Comparison of ENCODE assay signal across 33 cellular contexts in the genomic region with DNA sequence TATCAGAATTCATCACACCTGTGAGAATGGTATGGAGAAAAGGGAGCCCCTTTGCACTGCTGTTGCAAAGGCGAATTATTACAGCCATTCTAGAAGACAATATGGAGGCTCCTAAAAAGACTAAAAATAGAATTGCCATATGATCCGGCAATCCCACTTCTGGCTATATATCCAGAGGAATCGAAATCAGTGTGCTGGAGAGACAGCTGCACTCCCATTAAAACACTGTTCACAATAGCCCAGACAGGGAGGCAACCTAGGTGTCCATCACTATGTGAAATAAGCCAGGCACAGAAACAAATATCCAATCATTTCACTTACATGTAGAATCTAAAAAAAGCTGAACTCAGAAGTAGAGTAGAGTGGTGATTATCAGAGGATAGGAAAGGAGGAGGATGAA. TPM values are rescaled to one million over a fixed set of nuclear protein-coding genes. Genes with fewer than 3 reads are reported as not detected.
"Had no signal": no experiment of that assay in that cellular context is flagged by ENCODE, and none has a peak within 500 bp of the region (broad histone marks: within the 10 kb centered on the region; RNA-seq: fewer than 3 reads in every experiment).

No MANE protein-coding gene starts in this region.

- DNase-seq: activated B cell treated with CpG ODN at 0.5 μM for 24 hours; activated CD4-positive, alpha-beta T cell treated with anti-CD3 and anti-CD28 coated beads for 48 hours; activated CD4-positive, alpha-beta T cell treated with anti-CD3 and anti-CD28 coated beads, Interleukin-2, amount 50 U/mL, for 1 hour; activated CD4-positive, alpha-beta T cell treated with anti-CD3 and anti-CD28 coated beads, Interleukin-2, amount 50 U/mL, for 48 hours; activated CD8-positive, alpha-beta memory T cell treated with anti-CD3 and anti-CD28 coated beads for 24 hours; activated CD8-positive, alpha-beta T cell treated with anti-CD3 and anti-CD28 coated beads for 36 hours; activated gamma-delta T cell; activated naive CD4-positive, alpha-beta T cell; activated naive CD4-positive, alpha-beta T cell treated with anti-CD3 and anti-CD28 coated beads, Interleukin-2, amount 10 ng/mL, durations not matched to agents 7 days and 5 days; activated naive CD8-positive, alpha-beta T cell treated with anti-CD3 and anti-CD28 coated beads, Interleukin-2, amount 10 ng/mL, durations not matched to agents 7 days and 5 days; activated T-cell treated with anti-CD3 and anti-CD28 coated beads, Interleukin-2, amount 50 U/mL, for 48 hours; dorsolateral prefrontal cortex; effector memory CD4-positive, alpha-beta T cell; endodermal cell; erythroblast; foreskin keratinocyte; gastrocnemius medialis; glutamatergic neuron; heart left ventricle; T1000; WERI-Rb-1 had no signal

- H3K27ac Mint-ChIP-seq: activated B cell treated with CpG ODN at 0.5 μM for 24 hours; activated CD8-positive, alpha-beta T cell treated with anti-CD3 and anti-CD28 coated beads for 36 hours; activated naive CD4-positive, alpha-beta T cell treated with anti-CD3 and anti-CD28 coated beads, Interleukin-2, amount 10 ng/mL, durations not matched to agents 7 days and 5 days; activated naive CD8-positive, alpha-beta T cell treated with anti-CD3 and anti-CD28 coated beads, Interleukin-2, amount 10 ng/mL, durations not matched to agents 7 days and 5 days; dendritic cell treated with granulocyte-macrophage colony-stimulating factor and Interleukin-4, amounts not matched to agents 40 ng/mL and 50 ng/mL, for 4 days; endodermal cell; T-helper 1 cell treated with Interleukin-12 subunit alpha and Interleukin-12 subunit beta and Interleukin-4 antibody, amounts not matched to agents 30 μg/mL and 1 μg/mL, for 36 hours; T-helper 2 cell treated with Interferon-gamma antibody and Interleukin-4, amounts not matched to agents 5 μg/mL and 100 μg/mL, for 36 hours had no signal

- ATAC-seq: activated CD4-positive, CD25-positive, alpha-beta regulatory T cell treated with anti-CD3 and anti-CD28 coated beads, Interleukin-2, amount 50 U/mL, for 24 hours; activated CD8-positive, alpha-beta T cell treated with anti-CD3 and anti-CD28 coated beads for 36 hours; activated naive CD4-positive, alpha-beta T cell treated with anti-CD3 and anti-CD28 coated beads, Interleukin-2, amount 50 U/mL, for 72 hours; foreskin keratinocyte had no signal

- H3K4me1 Mint-ChIP-seq: activated B cell treated with CpG ODN at 0.5 μM for 24 hours; activated naive CD4-positive, alpha-beta T cell treated with anti-CD3 and anti-CD28 coated beads, Interleukin-2, amount 10 ng/mL, durations not matched to agents 7 days and 5 days had no signal

- H3K4me3 Mint-ChIP-seq: activated B cell treated with CpG ODN at 0.5 μM for 24 hours; activated CD8-positive, alpha-beta T cell treated with anti-CD3 and anti-CD28 coated beads for 36 hours; activated naive CD4-positive, alpha-beta T cell treated with anti-CD3 and anti-CD28 coated beads, Interleukin-2, amount 10 ng/mL, durations not matched to agents 7 days and 5 days; activated naive CD8-positive, alpha-beta T cell treated with anti-CD3 and anti-CD28 coated beads, Interleukin-2, amount 10 ng/mL, durations not matched to agents 7 days and 5 days; brain; central memory CD8-positive, alpha-beta T cell; dendritic cell treated with granulocyte-macrophage colony-stimulating factor and Interleukin-4, amounts not matched to agents 40 ng/mL and 50 ng/mL, for 4 days; endodermal cell; T-helper 1 cell treated with Interleukin-12 subunit alpha and Interleukin-12 subunit beta and Interleukin-4 antibody, amounts not matched to agents 30 μg/mL and 1 μg/mL, for 36 hours; T-helper 2 cell treated with Interferon-gamma antibody and Interleukin-4, amounts not matched to agents 5 μg/mL and 100 μg/mL, for 36 hours had no signal

- H3K27me3 Mint-ChIP-seq: activated CD8-positive, alpha-beta T cell treated with anti-CD3 and anti-CD28 coated beads for 36 hours; brain had no signal

- H3K9me3 Mint-ChIP-seq: activated B cell treated with CpG ODN at 0.5 μM for 24 hours; activated naive CD4-positive, alpha-beta T cell treated with anti-CD3 and anti-CD28 coated beads, Interleukin-2, amount 10 ng/mL, durations not matched to agents 7 days and 5 days; activated naive CD8-positive, alpha-beta T cell treated with anti-CD3 and anti-CD28 coated beads, Interleukin-2, amount 10 ng/mL, durations not matched to agents 7 days and 5 days; brain; dendritic cell treated with granulocyte-macrophage colony-stimulating factor and Interleukin-4, amounts not matched to agents 40 ng/mL and 50 ng/mL, for 4 days; endodermal cell; T-helper 1 cell treated with Interleukin-12 subunit alpha and Interleukin-12 subunit beta and Interleukin-4 antibody, amounts not matched to agents 30 μg/mL and 1 μg/mL, for 36 hours; T-helper 2 cell treated with Interferon-gamma antibody and Interleukin-4, amounts not matched to agents 5 μg/mL and 100 μg/mL, for 36 hours had no signal

RNA-seq across cellular contexts. Expression of a gene that starts 26.0 kb away (rescaled TPM):
- total RNA-seq: activated B cell treated with CpG ODN at 0.5 μM for 24 hours; activated CD8-positive, alpha-beta T cell treated with anti-CD3 and anti-CD28 coated beads for 36 hours; activated naive CD4-positive, alpha-beta T cell treated with anti-CD3 and anti-CD28 coated beads, Interleukin-2, amount 50 U/mL, for 72 hours; activated naive CD8-positive, alpha-beta T cell treated with anti-CD3 and anti-CD28 coated beads, Interleukin-2, amount 10 ng/mL, durations not matched to agents 7 days and 5 days; ascending aorta; breast epithelium; cardiac septum; cerebellum; esophagus muscularis mucosa; foreskin keratinocyte; gastrocnemius medialis; heart left ventricle had no signal
